9 cellular contexts compared by ENCODE assay signal in the genomic region with DNA sequence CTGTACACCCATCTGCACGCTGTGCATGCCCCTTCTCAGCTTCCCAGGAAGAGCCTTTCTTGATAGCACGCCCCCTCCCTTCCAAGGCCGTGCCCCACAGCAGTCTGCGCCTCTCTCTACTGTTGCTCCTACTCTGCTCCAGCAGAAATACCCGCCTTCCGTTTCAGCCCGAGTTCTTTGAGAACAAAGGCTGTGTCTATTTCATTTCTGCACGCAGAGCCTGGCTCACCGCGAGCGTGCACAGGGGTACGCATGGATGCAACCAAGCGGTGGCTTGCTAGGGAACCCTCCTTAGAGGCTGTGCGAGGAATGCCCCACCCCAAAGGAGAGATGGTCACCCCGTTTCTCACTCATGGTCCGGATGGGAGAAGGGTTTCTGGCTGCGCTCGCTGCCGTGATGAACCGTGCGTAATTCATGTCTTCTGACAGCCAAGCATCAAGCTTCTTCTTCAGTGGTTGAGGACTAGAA. TPM values are rescaled to one million over a fixed set of nuclear protein-coding genes. Genes with fewer than 3 reads are reported as not detected.
DNase-seq lines count a peak whose midpoint lies in the region; ATAC-seq and TF ChIP-seq lines count a peak whose summit lies in the region.
"Had no signal": no experiment of that assay in that cellular context is flagged by ENCODE, and none has a peak within 500 bp of the region (broad histone marks: within the 10 kb centered on the region; RNA-seq: fewer than 3 reads in every experiment).

No MANE protein-coding gene starts in this region.

- ATAC-seq in HG02678 (IDR thresholded peaks at IDR 0.05; ENCODE audit: unreplicated experiment): peak; percentile 20

- H3K27me3 Mint-ChIP-seq in chondrocyte (ENCODE audit: low read depth): no peaks in the 10 kb centered on the region

- no peaks in the 10 kb centered on the region for H3K9me3 Mint-ChIP-seq in chondrocyte (ENCODE audit: low read depth)

- intact Hi-C loops in stomach (cut with DNase I; ENCODE audit: low total_unique reads) (no loop called here), posterior vena cava (cut with DNase I) (no loop called here)

- TF ChIP-seq POLR2A in stomach (IDR thresholded peaks at IDR 0.05): no peak

- peak; percentile 21 for DNase-seq in DMS153 treated with DMSO at 0.1 percent for 48 hours (lab: John Stamatoyannopoulos, UW; ENCODE audit: unreplicated experiment)
- peak; percentile 39 for DNase-seq in NCI-H526 treated with DMSO at 0.1 percent for 48 hours (lab: John Stamatoyannopoulos, UW)
- DNase-seq in chondrocyte (ENCODE audit: low spot score): no peak
- DNase-seq in stomach: no peak
- no peak for DNase-seq in posterior vena cava (ENCODE audit: low spot score)
- no peak for DNase-seq in NCI-H187 treated with DMSO at 0.1 percent for 48 hours (lab: John Stamatoyannopoulos, UW)

- H3K4me3 ChIP-seq in stomach: peak overlapping the region; percentile 59 to 79 (median 66)

- no peaks in the 10 kb centered on the region for H3K9me3 ChIP-seq in stomach

- no peak for TF ChIP-seq EP300 in stomach (IDR thresholded peaks at IDR 0.05)

- peaks cover 0 to 27% (median 17%) of the 10 kb centered on the region in 4 donors for H3K4me1 ChIP-seq in stomach

- H3K4me1 Mint-ChIP-seq in chondrocyte (ENCODE audit: low read depth): peaks cover 21% of the 10 kb centered on the region

- WGBS in stomach, 5 donors: 0 to 3% (median 2%) methylated on average over 19 to 21 of the region's 21 CpGs

- peaks cover 12% of the 10 kb centered on the region for H3K36me3 Mint-ChIP-seq in chondrocyte (ENCODE audit: low read depth)

- H3K27me3 ChIP-seq in layer of hippocampus (ENCODE audit: control insufficient read depth, insufficient read depth, low read length): no peaks in the 10 kb centered on the region
- peaks cover 0 to 25% (median 0%) of the 10 kb centered on the region in 3 donors for H3K27me3 ChIP-seq in stomach

- H3K27ac Mint-ChIP-seq in chondrocyte (ENCODE audit: unreplicated experiment): peak overlapping the region; percentile 68

- H3K27ac ChIP-seq in layer of hippocampus (ENCODE audit: low read depth, low read length) (peak overlapping the region; percentile 77), stomach (peak overlapping the region; percentile 21 to 78 (median 49))

- TF ChIP-seq CTCF in chondrocyte (IDR thresholded peaks at IDR 0.05) (peak; percentile 31), stomach (IDR thresholded peaks at IDR 0.05) (no peak)

- peak overlapping the region; percentile 88 for H3K4me3 Mint-ChIP-seq in chondrocyte (ENCODE audit: unreplicated experiment)

- H3K36me3 ChIP-seq in stomach: peaks cover 4 to 21% (median 8%) of the 10 kb centered on the region in 4 donors

RNA-seq across cellular contexts. Expression of gene AADAT, which starts 0.4 kb away (rescaled TPM):
- total RNA-seq in chondrocyte (9.8 to 13.2 TPM (median 12.3 TPM) in 3 replicates), stomach (10 to 100 TPM in 1 of 5 donors, 1 to 10 TPM in 4; 1.4 to 11.0 (median 5.8) TPM), posterior vena cava (1 to 10 TPM; 3.5 to 4.4 TPM)
- polyA plus RNA-seq in stomach: 1 to 10 TPM in 2 of 3 donors, under 1 TPM in 1; 0.92 to 3.2 (median 2.8) TPM
- total RNA-seq: T-helper 2 cell treated with Interferon-gamma antibody and Interleukin-4, amounts not matched to agents 100 ng/mL and 5 ng/mL, for 36 hours had no signal

Comparison
In these comparisons a context has a peak if more than half of its experiments do, and no peak if none do; other contexts are left out.
1. DNase-seq: peak in DMS153 treated with DMSO at 0.1 percent for 48 hours (single experiment) and NCI-H526 treated with DMSO at 0.1 percent for 48 hours (single experiment); none in chondrocyte (single experiment), stomach (single experiment), posterior vena cava (single experiment) and NCI-H187 treated with DMSO at 0.1 percent for 48 hours (single experiment).